ENCODE assay signal across 1 cellular context in the genomic region with DNA sequence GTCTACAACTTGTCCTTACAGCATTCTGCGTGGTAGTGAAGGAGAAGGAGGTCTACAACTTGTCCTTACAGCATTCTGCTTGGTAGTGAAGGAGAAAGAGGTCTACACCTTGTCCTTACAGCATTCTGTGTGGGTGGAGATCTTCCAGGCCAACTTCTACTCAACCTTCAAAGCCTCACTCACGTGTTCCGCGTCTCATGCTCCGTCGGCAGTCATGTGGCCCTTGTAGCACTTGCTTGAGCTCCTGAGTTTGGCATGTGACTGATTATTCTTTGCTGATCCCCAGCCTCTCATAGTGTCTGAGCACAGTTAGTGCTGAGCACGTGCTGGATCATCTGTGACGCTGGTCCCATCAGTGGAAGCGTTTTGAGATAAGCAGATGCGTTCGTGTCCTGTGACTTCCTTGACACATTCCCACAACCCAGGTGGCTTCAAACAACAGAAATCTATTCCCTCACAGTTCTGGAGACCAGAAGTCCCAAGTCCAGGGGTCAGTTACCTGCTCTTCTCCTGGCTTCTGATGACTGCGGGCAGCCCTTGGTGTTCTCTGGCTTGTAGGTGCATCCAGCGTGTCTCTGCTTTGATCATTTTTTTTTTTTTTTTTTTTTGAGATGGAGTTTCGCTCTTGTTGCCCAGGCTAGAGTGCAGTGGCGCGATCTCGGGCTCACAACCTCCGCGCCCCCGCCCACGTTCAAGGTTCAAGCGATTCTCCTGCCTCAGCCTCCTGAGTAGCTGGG.
TF ChIP-seq lines count a peak whose summit lies in the region.

No MANE protein-coding gene starts in this region.

TF ChIP-seq in HepG2, 621 proteins besides CTCF, POLR2A, EP300 and RAD21 (continued from another document and continues in another):
- TF ChIP-seq, protein P1, sequence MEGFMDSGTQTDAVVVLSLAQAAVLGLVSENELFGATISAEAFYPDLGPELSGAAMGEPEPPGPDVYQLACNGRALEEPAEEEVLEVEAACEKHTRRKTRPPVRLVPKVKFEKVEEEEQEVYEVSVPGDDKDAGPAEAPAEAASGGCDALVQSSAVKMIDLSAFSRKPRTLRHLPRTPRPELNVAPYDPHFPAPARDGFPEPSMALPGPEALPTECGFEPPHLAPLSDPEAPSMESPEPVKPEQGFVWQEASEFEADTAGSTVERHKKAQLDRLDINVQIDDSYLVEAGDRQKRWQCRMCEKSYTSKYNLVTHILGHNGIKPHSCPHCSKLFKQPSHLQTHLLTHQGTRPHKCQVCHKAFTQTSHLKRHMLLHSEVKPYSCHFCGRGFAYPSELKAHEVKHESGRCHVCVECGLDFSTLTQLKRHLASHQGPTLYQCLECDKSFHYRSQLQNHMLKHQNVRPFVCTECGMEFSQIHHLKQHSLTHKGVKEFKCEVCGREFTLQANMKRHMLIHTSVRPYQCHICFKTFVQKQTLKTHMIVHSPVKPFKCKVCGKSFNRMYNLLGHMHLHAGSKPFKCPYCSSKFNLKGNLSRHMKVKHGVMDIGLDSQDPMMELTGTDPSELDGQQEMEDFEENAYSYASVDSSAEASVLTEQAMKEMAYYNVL (CRISPR knock-in tag; IDR thresholded peaks at IDR 0.05; ENCODE audit: borderline replicate concordance), result peak; percentile 59; the same call in 1 of the 2 replicates
- no peak for TF ChIP-seq TRIM24 (CRISPR knock-in tag; IDR thresholded peaks at IDR 0.05)
- no peak for TF ChIP-seq MATR3 (CRISPR knock-in tag; IDR thresholded peaks at IDR 0.05)
- TF ChIP-seq ZNF292 (CRISPR knock-in tag; IDR thresholded peaks at IDR 0.05; ENCODE audit: borderline replicate concordance, low read depth), result peak; percentile 83
- TF ChIP-seq ZNF12 (CRISPR knock-in tag; IDR thresholded peaks at IDR 0.05), result peak; percentile 43; the same call in 1 of the 2 replicates
- TF ChIP-seq, protein P2, sequence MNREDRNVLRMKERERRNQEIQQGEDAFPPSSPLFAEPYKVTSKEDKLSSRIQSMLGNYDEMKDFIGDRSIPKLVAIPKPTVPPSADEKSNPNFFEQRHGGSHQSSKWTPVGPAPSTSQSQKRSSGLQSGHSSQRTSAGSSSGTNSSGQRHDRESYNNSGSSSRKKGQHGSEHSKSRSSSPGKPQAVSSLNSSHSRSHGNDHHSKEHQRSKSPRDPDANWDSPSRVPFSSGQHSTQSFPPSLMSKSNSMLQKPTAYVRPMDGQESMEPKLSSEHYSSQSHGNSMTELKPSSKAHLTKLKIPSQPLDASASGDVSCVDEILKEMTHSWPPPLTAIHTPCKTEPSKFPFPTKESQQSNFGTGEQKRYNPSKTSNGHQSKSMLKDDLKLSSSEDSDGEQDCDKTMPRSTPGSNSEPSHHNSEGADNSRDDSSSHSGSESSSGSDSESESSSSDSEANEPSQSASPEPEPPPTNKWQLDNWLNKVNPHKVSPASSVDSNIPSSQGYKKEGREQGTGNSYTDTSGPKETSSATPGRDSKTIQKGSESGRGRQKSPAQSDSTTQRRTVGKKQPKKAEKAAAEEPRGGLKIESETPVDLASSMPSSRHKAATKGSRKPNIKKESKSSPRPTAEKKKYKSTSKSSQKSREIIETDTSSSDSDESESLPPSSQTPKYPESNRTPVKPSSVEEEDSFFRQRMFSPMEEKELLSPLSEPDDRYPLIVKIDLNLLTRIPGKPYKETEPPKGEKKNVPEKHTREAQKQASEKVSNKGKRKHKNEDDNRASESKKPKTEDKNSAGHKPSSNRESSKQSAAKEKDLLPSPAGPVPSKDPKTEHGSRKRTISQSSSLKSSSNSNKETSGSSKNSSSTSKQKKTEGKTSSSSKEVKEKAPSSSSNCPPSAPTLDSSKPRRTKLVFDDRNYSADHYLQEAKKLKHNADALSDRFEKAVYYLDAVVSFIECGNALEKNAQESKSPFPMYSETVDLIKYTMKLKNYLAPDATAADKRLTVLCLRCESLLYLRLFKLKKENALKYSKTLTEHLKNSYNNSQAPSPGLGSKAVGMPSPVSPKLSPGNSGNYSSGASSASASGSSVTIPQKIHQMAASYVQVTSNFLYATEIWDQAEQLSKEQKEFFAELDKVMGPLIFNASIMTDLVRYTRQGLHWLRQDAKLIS (CRISPR knock-in tag; IDR thresholded peaks at IDR 0.05), result peak; percentile 57; the same call in 1 of the 2 replicates
- TF ChIP-seq, protein P3, sequence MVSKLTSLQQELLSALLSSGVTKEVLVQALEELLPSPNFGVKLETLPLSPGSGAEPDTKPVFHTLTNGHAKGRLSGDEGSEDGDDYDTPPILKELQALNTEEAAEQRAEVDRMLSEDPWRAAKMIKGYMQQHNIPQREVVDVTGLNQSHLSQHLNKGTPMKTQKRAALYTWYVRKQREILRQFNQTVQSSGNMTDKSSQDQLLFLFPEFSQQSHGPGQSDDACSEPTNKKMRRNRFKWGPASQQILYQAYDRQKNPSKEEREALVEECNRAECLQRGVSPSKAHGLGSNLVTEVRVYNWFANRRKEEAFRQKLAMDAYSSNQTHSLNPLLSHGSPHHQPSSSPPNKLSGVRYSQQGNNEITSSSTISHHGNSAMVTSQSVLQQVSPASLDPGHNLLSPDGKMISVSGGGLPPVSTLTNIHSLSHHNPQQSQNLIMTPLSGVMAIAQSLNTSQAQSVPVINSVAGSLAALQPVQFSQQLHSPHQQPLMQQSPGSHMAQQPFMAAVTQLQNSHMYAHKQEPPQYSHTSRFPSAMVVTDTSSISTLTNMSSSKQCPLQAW (CRISPR knock-in tag; IDR thresholded peaks at IDR 0.05), result peak; percentile 57; the same call in 1 of the 2 replicates
- peak; percentile 48; the same call in 1 of the 2 replicates for TF ChIP-seq MIER3 (CRISPR knock-in tag; IDR thresholded peaks at IDR 0.05; ENCODE audit: borderline replicate concordance)
- TF ChIP-seq, protein P4, sequence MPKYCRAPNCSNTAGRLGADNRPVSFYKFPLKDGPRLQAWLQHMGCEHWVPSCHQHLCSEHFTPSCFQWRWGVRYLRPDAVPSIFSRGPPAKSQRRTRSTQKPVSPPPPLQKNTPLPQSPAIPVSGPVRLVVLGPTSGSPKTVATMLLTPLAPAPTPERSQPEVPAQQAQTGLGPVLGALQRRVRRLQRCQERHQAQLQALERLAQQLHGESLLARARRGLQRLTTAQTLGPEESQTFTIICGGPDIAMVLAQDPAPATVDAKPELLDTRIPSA (CRISPR knock-in tag; IDR thresholded peaks at IDR 0.05; ENCODE audit: borderline replicate concordance), result no peak
- no peak for TF ChIP-seq ZSCAN9 (CRISPR knock-in tag; IDR thresholded peaks at IDR 0.05; ENCODE audit: borderline replicate concordance)
- TF ChIP-seq DPF2 (CRISPR knock-in tag; IDR thresholded peaks at IDR 0.05; ENCODE audit: borderline replicate concordance, low read depth), result no peak
- TF ChIP-seq ZNF703 (CRISPR knock-in tag; IDR thresholded peaks at IDR 0.05; ENCODE audit: borderline replicate concordance), result no peak
- peak; percentile 52; the same call in 1 of the 2 replicates for TF ChIP-seq IRF2 (CRISPR knock-in tag; IDR thresholded peaks at IDR 0.05)
- TF ChIP-seq MXI1 (IDR thresholded peaks at IDR 0.05; ENCODE audit: borderline replicate concordance, low read depth, low read length), result peak; percentile 82; the same call in 2 of the 3 replicates
- TF ChIP-seq, protein P5, sequence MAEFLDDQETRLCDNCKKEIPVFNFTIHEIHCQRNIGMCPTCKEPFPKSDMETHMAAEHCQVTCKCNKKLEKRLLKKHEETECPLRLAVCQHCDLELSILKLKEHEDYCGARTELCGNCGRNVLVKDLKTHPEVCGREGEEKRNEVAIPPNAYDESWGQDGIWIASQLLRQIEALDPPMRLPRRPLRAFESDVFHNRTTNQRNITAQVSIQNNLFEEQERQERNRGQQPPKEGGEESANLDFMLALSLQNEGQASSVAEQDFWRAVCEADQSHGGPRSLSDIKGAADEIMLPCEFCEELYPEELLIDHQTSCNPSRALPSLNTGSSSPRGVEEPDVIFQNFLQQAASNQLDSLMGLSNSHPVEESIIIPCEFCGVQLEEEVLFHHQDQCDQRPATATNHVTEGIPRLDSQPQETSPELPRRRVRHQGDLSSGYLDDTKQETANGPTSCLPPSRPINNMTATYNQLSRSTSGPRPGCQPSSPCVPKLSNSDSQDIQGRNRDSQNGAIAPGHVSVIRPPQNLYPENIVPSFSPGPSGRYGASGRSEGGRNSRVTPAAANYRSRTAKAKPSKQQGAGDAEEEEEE (CRISPR knock-in tag; IDR thresholded peaks at IDR 0.05; ENCODE audit: borderline replicate concordance), result no peak
- TF ChIP-seq NFIB (CRISPR knock-in tag; IDR thresholded peaks at IDR 0.05; ENCODE audit: borderline replicate concordance), result no peak
- TF ChIP-seq HCFC1 (IDR thresholded peaks at IDR 0.05; ENCODE audit: low read depth, low read length), result no peak
- TF ChIP-seq, protein P6, sequence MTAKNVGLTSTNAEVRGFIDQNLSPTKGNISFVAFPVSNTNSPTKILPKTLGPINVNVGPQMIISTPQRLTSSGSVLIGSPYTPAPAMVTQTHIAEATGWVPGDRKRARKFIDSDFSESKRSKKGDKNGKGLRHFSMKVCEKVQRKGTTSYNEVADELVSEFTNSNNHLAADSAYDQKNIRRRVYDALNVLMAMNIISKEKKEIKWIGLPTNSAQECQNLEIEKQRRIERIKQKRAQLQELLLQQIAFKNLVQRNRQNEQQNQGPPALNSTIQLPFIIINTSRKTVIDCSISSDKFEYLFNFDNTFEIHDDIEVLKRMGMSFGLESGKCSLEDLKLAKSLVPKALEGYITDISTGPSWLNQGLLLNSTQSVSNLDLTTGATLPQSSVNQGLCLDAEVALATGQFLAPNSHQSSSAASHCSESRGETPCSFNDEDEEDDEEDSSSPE (CRISPR knock-in tag; IDR thresholded peaks at IDR 0.05), result peak; percentile 65
- no peak for TF ChIP-seq ZNF224 (CRISPR knock-in tag; IDR thresholded peaks at IDR 0.05)
- no peak for TF ChIP-seq AKNA (CRISPR knock-in tag; IDR thresholded peaks at IDR 0.05; ENCODE audit: borderline replicate concordance)
- TF ChIP-seq ZNF564 (CRISPR knock-in tag; IDR thresholded peaks at IDR 0.05), result 0 out of 2 replicates have a peak, but pooled peaks have one; percentile 29
- peak; percentile 47; the same call in 1 of the 2 replicates for TF ChIP-seq KMT2A (CRISPR knock-in tag; IDR thresholded peaks at IDR 0.05)
- 0 out of 2 replicates have a peak, but pooled peaks have one; percentile 74 for TF ChIP-seq RBAK (CRISPR knock-in tag; IDR thresholded peaks at IDR 0.05)
- peak; percentile 56; the same call in 1 of the 2 replicates for TF ChIP-seq ZSCAN31 (CRISPR knock-in tag; IDR thresholded peaks at IDR 0.05; ENCODE audit: low read depth)
- TF ChIP-seq DMAP1 (CRISPR knock-in tag; IDR thresholded peaks at IDR 0.05), result peak; percentile 82
- peak; percentile 51 for TF ChIP-seq ZBTB7B (CRISPR knock-in tag; IDR thresholded peaks at IDR 0.05)
- TF ChIP-seq ZNF281 (CRISPR knock-in tag; IDR thresholded peaks at IDR 0.05; ENCODE audit: borderline replicate concordance), result no peak
- peak; percentile 46; the same call in 1 of the 2 replicates for TF ChIP-seq AKAP8 (CRISPR knock-in tag; IDR thresholded peaks at IDR 0.05)
- no peak for TF ChIP-seq TEAD2 (CRISPR knock-in tag; IDR thresholded peaks at IDR 0.05)
- peak; percentile 56; the same call in 1 of the 2 replicates for TF ChIP-seq ZNF747 (CRISPR knock-in tag; IDR thresholded peaks at IDR 0.05; ENCODE audit: borderline replicate concordance)
- TF ChIP-seq EZH2 (conservative IDR thresholded peaks at IDR 0.05; ENCODE audit: low read depth, low read length), result no peak
- TF ChIP-seq, protein P7, sequence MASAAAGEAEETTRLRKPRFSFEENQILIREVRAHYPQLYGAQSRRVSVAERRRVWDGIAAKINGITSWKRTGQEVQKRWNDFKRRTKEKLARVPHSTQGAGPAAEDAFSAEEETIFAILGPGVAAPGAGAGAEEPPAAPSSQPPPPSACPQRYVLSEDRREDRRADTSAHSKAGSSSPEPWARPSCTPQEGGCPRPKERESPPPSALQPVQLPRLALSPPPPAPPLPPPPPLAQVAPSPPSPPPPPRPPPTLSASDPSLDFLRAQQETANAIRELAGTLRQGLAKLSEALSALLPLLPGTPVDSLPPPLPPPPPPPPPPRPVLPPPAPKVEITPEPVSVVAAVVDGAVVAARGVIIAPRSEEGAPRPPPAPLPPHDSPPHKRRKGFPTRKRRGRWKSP (CRISPR knock-in tag; IDR thresholded peaks at IDR 0.05), result no peak
